ENCODE assay signal across 20 cellular contexts in genomic region chrX:83501540-83501939, GRCh38.
DNase-seq lines count a peak whose midpoint lies in the region; ATAC-seq lines count a peak whose summit lies in the region.
"Had no signal": no experiment of that assay in that cellular context is flagged by ENCODE, and none has a peak within 500 bp of the region (broad histone marks: within the 10 kb centered on the region; RNA-seq: fewer than 3 reads in every experiment).

No MANE protein-coding gene starts in this region.

- no peak for ATAC-seq in GM18861 (IDR thresholded peaks at IDR 0.05; ENCODE audit: unreplicated experiment)
- ATAC-seq: HCT116 had no signal

- H3K4me1 ChIP-seq in iPS-20b (ENCODE audit: insufficient read depth, low read length), result peaks cover 18% of the 10 kb centered on the region; the same call in 1 of the 2 replicates

- H3K9me3 ChIP-seq in iPS-20b (ENCODE audit: insufficient read depth, low read depth, low read length), result no peaks in the 10 kb centered on the region

- DNase-seq in NCI-H82 (lab: John Stamatoyannopoulos, UW), result peak; percentile 6
- DNase-seq in NCI-H82 treated with DMSO at 0.1 percent for 48 hours (lab: John Stamatoyannopoulos, UW; ENCODE audit: unreplicated experiment), result no peak
- peak; percentile 48 for DNase-seq in ecto neural progenitor cell (ENCODE audit: low spot score)
- DNase-seq in activated effector memory CD4-positive, alpha-beta T cell treated with anti-CD3 and anti-CD28 coated beads, Interleukin-2, amount 50 U/mL, for 16 hours, result no peak
- DNase-seq in DMS53 (lab: John Stamatoyannopoulos, UW), result no peak
- no peak for DNase-seq in activated effector memory CD4-positive, alpha-beta T cell treated with Interleukin-2 at 50 U/mL for 16 hours
- DNase-seq: DND-41, KG1, MV-4-11, NCI-H1694 treated with DMSO at 0.1 percent for 48 hours, NCI-H2107, NCI-H510A treated with DMSO at 0.1 percent for 48 hours, NCI-H774, PC-9, SIG-M5 had no signal

- peak overlapping the region; percentile 61 for H3K4me3 ChIP-seq in iPS-20b (ENCODE audit: low read length)
- H3K4me3 ChIP-seq: PC-9 had no signal

- H3K27me3 ChIP-seq in iPS-20b (ENCODE audit: insufficient read depth, low read length), result peaks cover 59% of the 10 kb centered on the region

- no peak overlapping the region for H3K27ac ChIP-seq in iPS-20b (ENCODE audit: low read length)
- H3K27ac ChIP-seq: 22Rv1, PC-9, RWPE1 had no signal

- H3K9ac ChIP-seq in iPS-20b (ENCODE audit: low read depth, low read length), result no peak overlapping the region; the same call in 1 of the 2 replicates

- no peaks in the 10 kb centered on the region for H3K36me3 ChIP-seq in iPS-20b (ENCODE audit: insufficient read depth, low read depth, low read length)

Comparison
In these comparisons a context has a peak if more than half of its experiments do, and no peak if none do; other contexts are left out.
1. DNase-seq: peak in NCI-H82 (single experiment) and ecto neural progenitor cell (single experiment); none in NCI-H82 treated with DMSO at 0.1 percent for 48 hours (single experiment), activated effector memory CD4-positive, alpha-beta T cell treated with anti-CD3 and anti-CD28 coated beads, Interleukin-2, amount 50 U/mL, for 16 hours (single experiment), DMS53 (single experiment) and activated effector memory CD4-positive, alpha-beta T cell treated with Interleukin-2 at 50 U/mL for 16 hours (single experiment).